Comparison of ENCODE assay signal across 8 cellular contexts in the genomic region with DNA sequence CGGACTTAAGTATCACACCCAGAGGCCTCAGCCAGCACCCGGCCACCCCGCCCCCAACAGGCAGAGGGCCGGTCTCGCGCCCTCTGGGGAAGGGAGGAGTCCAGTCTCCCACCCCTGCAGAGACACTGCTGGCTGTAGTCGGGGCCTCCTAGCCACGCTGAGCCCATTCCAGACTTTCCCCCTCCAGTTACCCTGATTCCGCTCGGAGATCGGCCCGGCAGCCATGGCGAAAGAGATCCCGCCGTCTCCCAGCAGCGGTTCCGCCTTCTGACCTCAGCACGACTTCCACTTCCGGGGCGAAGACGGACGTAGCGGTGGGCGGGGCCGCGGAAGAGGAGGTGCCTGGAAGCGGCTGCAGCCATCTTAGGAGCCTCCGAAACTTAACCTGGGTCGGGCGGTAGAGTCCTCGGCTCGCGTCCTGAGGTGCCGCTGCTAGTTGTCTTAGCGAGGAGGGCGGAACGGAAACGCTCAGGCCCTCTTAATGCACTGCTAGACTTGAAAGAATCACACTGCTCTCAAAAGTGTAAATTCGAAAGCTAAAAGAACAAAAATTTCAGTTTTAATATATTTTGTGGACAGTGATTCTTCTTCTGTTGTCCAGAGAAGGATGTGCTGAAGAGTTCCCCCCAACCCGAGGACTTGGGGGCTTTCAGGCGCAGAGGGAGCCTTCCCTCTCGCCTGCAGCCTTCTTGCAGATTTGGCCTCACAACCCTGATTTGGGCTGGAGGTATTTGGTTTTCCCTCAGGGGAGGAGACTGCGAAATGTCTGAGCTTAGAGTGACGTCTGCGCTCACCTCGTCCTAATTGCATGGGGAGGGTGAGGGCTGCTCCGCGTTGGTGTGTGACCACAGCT. TPM values are rescaled to one million over a fixed set of nuclear protein-coding genes. Genes with fewer than 3 reads are reported as not detected.
DNase-seq lines count a peak whose midpoint lies in the region; ATAC-seq lines count a peak whose summit lies in the region.

A gene with protein sequence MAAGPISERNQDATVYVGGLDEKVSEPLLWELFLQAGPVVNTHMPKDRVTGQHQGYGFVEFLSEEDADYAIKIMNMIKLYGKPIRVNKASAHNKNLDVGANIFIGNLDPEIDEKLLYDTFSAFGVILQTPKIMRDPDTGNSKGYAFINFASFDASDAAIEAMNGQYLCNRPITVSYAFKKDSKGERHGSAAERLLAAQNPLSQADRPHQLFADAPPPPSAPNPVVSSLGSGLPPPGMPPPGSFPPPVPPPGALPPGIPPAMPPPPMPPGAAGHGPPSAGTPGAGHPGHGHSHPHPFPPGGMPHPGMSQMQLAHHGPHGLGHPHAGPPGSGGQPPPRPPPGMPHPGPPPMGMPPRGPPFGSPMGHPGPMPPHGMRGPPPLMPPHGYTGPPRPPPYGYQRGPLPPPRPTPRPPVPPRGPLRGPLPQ (minus strand): TSS at position 269 of the 853 bp plus-strand sequence. CDS start 44 bp downstream, at position 225.

- peak; percentile 85 for ATAC-seq in GM21360 (IDR thresholded peaks at IDR 0.05; ENCODE audit: unreplicated experiment)

- peak; percentile 89 for DNase-seq in COLO829 (ENCODE audit: low spot score)
- peak; percentile 92 for DNase-seq in HT-29 (ENCODE audit: low spot score)
- DNase-seq in NK-92 treated with Interleukin-12 subunit alpha and Interleukin-12 subunit beta, amount 100 ng/mL, for 24 hours (lab: John Stamatoyannopoulos, UW): peak; percentile 86
- peak; percentile 96 for DNase-seq in activated CD8-positive, alpha-beta memory T cell treated with anti-CD3 and anti-CD28 coated beads for 24 hours
- DNase-seq in effector CD8-positive, alpha-beta T cell (lab: John Stamatoyannopoulos, UW): peak; percentile 86
- peak; percentile 95 to 96 for DNase-seq in lung microvascular endothelial cell (ENCODE audit: low read depth in 2 of 2)
- peak; percentile 89 to 92 (median 89) for DNase-seq in stimulated activated CD4-positive, alpha-beta T cell treated with anti-CD3 and anti-CD28 coated beads, TNF-alpha, amount 100 ng/mL, for 4 hours (ENCODE audit: low read depth in 3 of 3)

RNA-seq across cellular contexts. Expression of the gene that starts here (rescaled TPM):
- 13.3 and 14.8 TPM in 2 replicates for total RNA-seq in HT-29 (2014; rRNA removed; shearing (Covaris generic))
- total RNA-seq in lung microvascular endothelial cell: 7.5 and 8.3 TPM in 2 replicates

Comparison
In these comparisons a context has a peak if more than half of its experiments do, and no peak if none do; other contexts are left out.
1. Peak in every context shown above with its lines: DNase-seq and ATAC-seq.